In the genomic region with DNA sequence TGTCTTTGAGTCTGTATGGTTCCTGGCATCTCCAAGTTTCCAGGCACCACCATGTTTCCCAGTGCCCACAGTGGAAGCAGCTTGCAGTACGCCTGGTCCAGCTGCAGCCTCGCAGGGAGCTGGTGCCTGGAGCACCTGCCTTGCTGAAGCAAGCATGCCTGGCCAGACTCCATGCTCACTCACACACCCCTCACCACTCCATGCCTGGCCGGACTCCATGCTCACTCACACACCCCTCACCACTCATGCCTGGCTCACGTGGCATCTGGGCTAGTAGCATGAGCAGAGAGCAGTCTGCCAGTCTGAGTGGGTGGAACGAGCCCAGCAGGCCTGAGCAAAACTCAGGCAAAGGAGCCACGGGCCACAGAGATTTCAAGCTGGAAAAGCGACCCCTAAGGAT, we compare ENCODE assay signal across 14 cellular contexts.
"Had no signal": no experiment of that assay in that cellular context is flagged by ENCODE, and none has a peak within 500 bp of the region (broad histone marks: within the 10 kb centered on the region; RNA-seq: fewer than 3 reads in every experiment).

No MANE protein-coding gene starts in this region.

- H3K27me3 ChIP-seq: neutrophil, tibial artery had no signal

- H3K4me3 Mint-ChIP-seq: activated T-helper 17 cell treated with anti-CD3 and anti-CD28 coated beads, Interleukin-2, amount 50 U/mL, for 72 hours; dendritic cell treated with granulocyte-macrophage colony-stimulating factor and Interleukin-4, amounts not matched to agents 40 ng/mL and 50 ng/mL, for 4 days; immature natural killer cell; naive thymus-derived CD4-positive, alpha-beta T cell; stimulated activated naive B cell treated with anti-CD40 and anti-IgM and Interleukin-4, amounts not matched to agents 10 μg/mL and 1 μg/mL and 100 μg/mL, for 72 hours had no signal

- H2AFZ ChIP-seq: parathyroid adenoma had no signal

- H3K9me3 Mint-ChIP-seq: activated T-helper 17 cell treated with anti-CD3 and anti-CD28 coated beads, Interleukin-2, amount 50 U/mL, for 72 hours; dendritic cell treated with granulocyte-macrophage colony-stimulating factor and Interleukin-4, amounts not matched to agents 40 ng/mL and 50 ng/mL, for 4 days had no signal

- H3K36me3 Mint-ChIP-seq: immature natural killer cell; naive thymus-derived CD4-positive, alpha-beta T cell; stimulated activated naive B cell treated with anti-CD40 and anti-IgM and Interleukin-4, amounts not matched to agents 10 μg/mL and 1 μg/mL and 100 μg/mL, for 72 hours had no signal

- H3K4me1 Mint-ChIP-seq: activated T-helper 17 cell treated with anti-CD3 and anti-CD28 coated beads, Interleukin-2, amount 50 U/mL, for 72 hours; immature natural killer cell; naive thymus-derived CD4-positive, alpha-beta T cell; stimulated activated naive B cell treated with anti-CD40 and anti-IgM and Interleukin-4, amounts not matched to agents 10 μg/mL and 1 μg/mL and 100 μg/mL, for 72 hours had no signal

- H3K27ac ChIP-seq: neutrophil, parathyroid adenoma, tibial artery had no signal

- H3K4me1 ChIP-seq: heart left ventricle, parathyroid adenoma, tibial artery had no signal

- H3K9ac ChIP-seq: parathyroid adenoma had no signal

- H3K79me2 ChIP-seq: parathyroid adenoma had no signal

- H3K27ac Mint-ChIP-seq: activated T-helper 17 cell treated with anti-CD3 and anti-CD28 coated beads, Interleukin-2, amount 50 U/mL, for 72 hours; dendritic cell treated with granulocyte-macrophage colony-stimulating factor and Interleukin-4, amounts not matched to agents 40 ng/mL and 50 ng/mL, for 4 days; immature natural killer cell; naive thymus-derived CD4-positive, alpha-beta T cell; stimulated activated naive B cell treated with anti-CD40 and anti-IgM and Interleukin-4, amounts not matched to agents 10 μg/mL and 1 μg/mL and 100 μg/mL, for 72 hours had no signal

- H3K9me3 ChIP-seq: heart left ventricle, neutrophil, tibial artery had no signal

- H3K4me3 ChIP-seq: heart left ventricle, tibial artery had no signal

- DNase-seq: activated naive CD4-positive, alpha-beta T cell treated with Interleukin-2 at 50 U/mL for 16 hours; activated T-cell treated with anti-CD3 and anti-CD28 coated beads for 4 hours; effector memory CD4-positive, alpha-beta T cell; immature natural killer cell; naive thymus-derived CD4-positive, alpha-beta T cell; stimulated activated CD4-positive, alpha-beta T cell treated with anti-CD3 and anti-CD28 coated beads, Interleukin-2, amount 100 ng/mL, for 48 hours; stimulated activated naive B cell treated with anti-CD40 and anti-IgM and Interleukin-4, amounts not matched to agents 10 μg/mL and 1 μg/mL and 100 μg/mL, for 72 hours had no signal

- ATAC-seq: activated CD4-positive, CD25-positive, alpha-beta regulatory T cell treated with anti-CD3 and anti-CD28 coated beads, Interleukin-2, amount 50 U/mL, for 24 hours; activated T-helper 17 cell treated with anti-CD3 and anti-CD28 coated beads, Interleukin-2, amount 50 U/mL, for 72 hours; naive thymus-derived CD4-positive, alpha-beta T cell; stimulated activated naive B cell treated with anti-CD40 and anti-IgM and Interleukin-4, amounts not matched to agents 10 μg/mL and 1 μg/mL and 100 μg/mL, for 72 hours had no signal

- H3K36me3 ChIP-seq: heart left ventricle, neutrophil, tibial artery had no signal
